8 cellular contexts compared by ENCODE assay signal in the genomic region with DNA sequence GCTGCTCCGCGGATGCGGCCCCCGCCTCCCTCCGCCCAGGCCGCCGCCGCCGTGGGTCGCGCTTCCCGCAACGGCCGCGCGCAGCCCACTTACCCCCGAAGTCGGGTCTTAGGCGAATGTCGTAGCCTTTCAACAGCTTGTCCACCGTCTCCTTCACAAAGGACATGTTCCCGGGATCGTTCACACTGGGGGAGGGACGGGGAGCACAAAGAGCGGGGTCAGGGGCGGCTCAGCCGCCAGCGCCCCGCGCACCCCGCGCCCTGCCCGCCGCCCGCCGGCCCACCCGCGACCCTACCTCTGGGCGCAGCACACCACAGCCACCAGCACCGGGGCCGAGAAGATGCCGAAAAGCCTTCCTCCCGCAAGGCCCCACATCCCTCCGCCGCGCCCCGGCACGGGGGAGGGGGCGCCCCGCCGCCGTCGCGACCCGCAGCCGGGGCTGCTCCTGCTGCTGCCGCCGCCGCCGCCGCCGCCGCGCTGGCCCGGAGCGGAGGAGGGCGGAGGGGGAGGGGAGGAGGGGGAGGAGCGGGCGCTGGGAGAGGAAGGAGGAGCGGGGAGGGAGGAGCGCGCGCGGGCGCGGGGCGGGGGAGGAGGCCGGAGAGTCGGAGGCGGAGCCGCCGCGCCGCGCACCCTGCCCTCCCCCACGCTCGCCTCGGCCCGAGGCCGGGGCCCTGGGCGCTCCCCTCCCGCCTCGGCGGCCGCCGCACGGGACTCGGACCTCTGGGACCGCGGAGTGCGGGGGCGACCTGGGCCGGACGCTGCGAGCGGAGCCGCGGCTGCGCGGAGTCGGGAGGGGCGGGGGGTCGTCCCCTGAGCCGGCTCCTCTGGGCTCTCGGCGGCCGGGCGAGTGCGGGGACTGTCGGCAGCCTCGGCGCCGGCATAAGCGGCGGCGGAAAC. TPM values are rescaled to one million over a fixed set of nuclear protein-coding genes. Genes with fewer than 3 reads are reported as not detected.
DNase-seq lines count a peak whose midpoint lies in the region; ATAC-seq, FAIRE-seq and TF ChIP-seq lines count a peak whose summit lies in the region.

A gene (minus strand): TSS at position 479 of the 897 bp plus-strand sequence.

- FAIRE-seq in D721Med (lab: Jason Lieb, UNC): no peak

- CTCF ChIA-PET in T-cell (lab: Charles Lee): no interaction called here

- H3K27me3 Mint-ChIP-seq in nephron progenitor cell (ENCODE audit: low read depth, poor library complexity): peaks cover 52% of the 10 kb centered on the region
- H3K27me3 Mint-ChIP-seq in T-cell: peaks cover 39 to 44% of the 10 kb centered on the region in 2 donors

- ATAC-seq in T-cell (replicated peaks in 1 of 4) (no peak), HG02981 (IDR thresholded peaks at IDR 0.05; ENCODE audit: unreplicated experiment) (no peak), HG03432 (IDR thresholded peaks at IDR 0.05; ENCODE audit: unreplicated experiment) (no peak), GM18498 (IDR thresholded peaks at IDR 0.05; ENCODE audit: unreplicated experiment) (no peak)

- no peaks in the 10 kb centered on the region for H3K36me3 Mint-ChIP-seq in nephron progenitor cell (ENCODE audit: low read depth)
- H3K36me3 Mint-ChIP-seq in T-cell: no peaks in the 10 kb centered on the region

- no peaks in the 10 kb centered on the region for H3K9me3 Mint-ChIP-seq in nephron progenitor cell
- peaks cover 0 to 3% (median 2%) of the 10 kb centered on the region in 3 donors for H3K9me3 Mint-ChIP-seq in T-cell

- H3K4me1 Mint-ChIP-seq in nephron progenitor cell (peaks cover 14% of the 10 kb centered on the region), T-cell (peaks cover 0 to 8% (median 3%) of the 10 kb centered on the region in 3 donors)

- TF ChIP-seq CTCF in D721Med (IDR thresholded peaks at IDR 0.05; ENCODE audit: insufficient read depth, missing control alignments) (no peak), epithelial cell of proximal tubule (conservative IDR thresholded peaks at IDR 0.05; ENCODE audit: low read depth, low read length) (no peak), nephron progenitor cell (IDR thresholded peaks at IDR 0.05) (no peak)

- no peak within 1 kb of the TSS for H3K27ac Mint-ChIP-seq in nephron progenitor cell
- H3K27ac Mint-ChIP-seq in T-cell: no peak within 1 kb of the TSS

- POLR2A ChIA-PET in T-cell (lab: Charles Lee): no interaction called here

- H3K4me3 Mint-ChIP-seq in nephron progenitor cell (peak within 1 kb of the TSS; percentile 93), T-cell (peak within 1 kb of the TSS in 1 of 3 donors; percentile 62)

- peak; percentile 70 for DNase-seq in D721Med (ENCODE audit: insufficient read length, low spot score)
- DNase-seq in NCI-H2171 (lab: John Stamatoyannopoulos, UW): peak; percentile 80
- DNase-seq in epithelial cell of proximal tubule (ENCODE audit: low read depth): no peak
- DNase-seq in nephron progenitor cell: peak; percentile 86
- DNase-seq in T-cell: no peak

- peak within 1 kb of the TSS; percentile 21 for H3K4me3 ChIP-seq in epithelial cell of proximal tubule (ENCODE audit: low read depth, low read length)

RNA-seq across cellular contexts. Expression of the gene that starts here (rescaled TPM):
- 0.58 and 0.80 TPM in 2 replicates for total RNA-seq in epithelial cell of proximal tubule
- total RNA-seq in T-cell: under 1 TPM in 3 of 5 donors, not detected in 2; 0.23 to 0.76 (median 0.54) TPM

Comparison
In these comparisons a context has a peak if more than half of its experiments do, and no peak if none do; other contexts are left out.
1. DNase-seq: peak in D721Med (single experiment), NCI-H2171 (single experiment) and nephron progenitor cell (single experiment); none in epithelial cell of proximal tubule (single experiment) and T-cell (0 of 34).